Comparison of ENCODE assay signal across 1 cellular context in the genomic region with DNA sequence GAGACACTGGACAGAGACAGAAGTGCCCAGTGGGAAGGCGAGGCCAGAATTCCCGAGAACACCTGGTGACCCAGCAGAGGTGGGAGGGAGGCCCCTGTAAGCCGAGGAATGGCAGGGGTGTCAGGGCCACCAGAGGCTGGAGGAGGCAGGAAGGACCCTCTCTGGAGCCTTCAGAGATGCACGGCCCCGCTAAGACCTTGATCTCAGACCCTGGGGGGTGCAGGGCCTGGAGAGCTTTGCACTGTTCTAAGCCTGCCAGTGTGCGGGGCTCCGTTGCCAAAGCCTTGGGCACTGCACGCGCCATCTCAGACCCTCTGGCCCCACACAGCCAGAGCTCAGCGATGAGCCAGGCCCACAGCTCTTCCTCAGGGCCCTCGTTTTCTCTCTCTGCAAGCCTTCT.
TF ChIP-seq lines count a peak whose summit lies in the region.

No MANE protein-coding gene starts in this region.

TF ChIP-seq in H1, 55 proteins besides CTCF, POLR2A, EP300 and RAD21 (continued from another document):
- no peak for TF ChIP-seq SP2 (IDR thresholded peaks at IDR 0.05; ENCODE audit: low read length)
- TF ChIP-seq POLR2AphosphoS5 (IDR thresholded peaks at IDR 0.05; ENCODE audit: low read depth, low read length), result no peak
- no peak for TF ChIP-seq JUND (IDR thresholded peaks at IDR 0.05; ENCODE audit: low read length)
